ENCODE assay signal across 8 cellular contexts in the genomic region with DNA sequence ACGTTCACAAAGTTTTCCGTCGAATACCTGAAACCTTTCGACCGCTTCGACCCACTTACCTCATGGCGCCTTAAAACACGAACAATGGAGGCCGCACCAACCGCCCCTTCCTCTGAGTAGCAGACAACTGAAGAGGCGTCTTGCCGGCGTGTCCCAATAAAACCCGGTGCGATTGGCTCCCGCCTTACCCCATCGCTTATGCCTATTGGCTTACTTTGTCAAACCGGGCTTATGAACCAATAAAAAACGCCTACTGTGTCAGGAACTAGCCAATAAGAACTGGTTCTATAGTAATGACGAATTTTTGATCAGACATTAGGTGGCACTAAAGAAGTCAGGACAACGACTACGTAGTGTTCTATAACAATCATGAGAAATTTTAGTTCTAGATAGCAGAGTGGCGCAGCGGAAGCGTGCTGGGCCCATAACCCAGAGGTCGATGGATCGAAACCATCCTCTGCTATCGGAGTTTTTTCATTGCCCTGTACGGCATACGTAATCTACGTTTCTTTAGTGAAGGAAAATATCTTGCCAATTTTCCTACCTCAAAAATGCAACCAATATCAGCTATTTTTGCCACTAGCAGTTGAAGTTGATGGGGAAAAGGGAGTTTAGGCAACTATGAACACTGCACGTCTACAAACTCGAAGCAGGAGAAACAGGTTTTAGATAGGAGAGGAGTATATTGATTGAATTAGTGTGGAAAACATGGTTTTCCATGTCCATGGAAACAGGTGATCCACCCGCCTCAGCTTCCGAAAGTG. TPM values are rescaled to one million over a fixed set of nuclear protein-coding genes. Genes with fewer than 3 reads are reported as not detected.
DNase-seq lines count a peak whose midpoint lies in the region; ATAC-seq and TF ChIP-seq lines count a peak whose summit lies in the region.

A gene (minus strand): TSS at position 135 of the 764 bp plus-strand sequence. CDS start 71 bp downstream, at position 64.

- WGBS in lower leg skin, 2 donors, result 1% methylated on average over 35 of the region's 35 CpGs

- peak in 1 of 2 donors; percentile 78 for TF ChIP-seq POLR2A in lower leg skin (IDR thresholded peaks at IDR 0.05)

- H3K9me3 ChIP-seq in CD4-positive, alpha-beta T cell (ENCODE audit: control insufficient read depth, low read length), result no peaks in the 10 kb centered on the region

- DNase-seq in CD4-positive, alpha-beta T cell, result peak; percentile 94 to 99 (median 96)
- DNase-seq in NCI-H774 (lab: John Stamatoyannopoulos, UW) (peak; percentile 99), ecto neural progenitor cell (ENCODE audit: low spot score) (peak; percentile 98), lower leg skin (ENCODE audit: low spot score in 2 of 2) (peak; percentile 98 to 100)
- peak; percentile 96 to 98 for DNase-seq in activated CD4-positive, alpha-beta T cell treated with anti-CD3 and anti-CD28 coated beads, Interleukin-2, amount 50 U/mL, for 48 hours
- DNase-seq in stimulated activated CD4-positive, alpha-beta T cell treated with anti-CD3 and anti-CD28 coated beads, Interleukin-4, amount 100 ng/mL, for 48 hours (ENCODE audit: low read depth in 2 of 2), result peak; percentile 93 to 95

- H3K27me3 Mint-ChIP-seq in CD4-positive, alpha-beta T cell, result no peaks in the 10 kb centered on the region

- H3K27me3 ChIP-seq in CD4-positive, alpha-beta T cell (ENCODE audit: control insufficient read depth, insufficient read depth, low read length), result no peaks in the 10 kb centered on the region

- no peak within 1 kb of the TSS for H3K27ac Mint-ChIP-seq in CD4-positive, alpha-beta T cell

- H3K36me3 Mint-ChIP-seq in CD4-positive, alpha-beta T cell (ENCODE audit: low read depth), result peaks cover 26% of the 10 kb centered on the region

- POLR2A ChIA-PET in CD4-positive, alpha-beta T cell (lab: Charles Lee), result interaction anchor here (0.8 to 2.9 kb wide), 15 partner anchors 12 to 324 kb away, joined by 3 to 35 read pairs (median 4); a partner anchor contains a TSS

- intact Hi-C loops in CD4-positive, alpha-beta T cell (cut with DNase I, micrococcal nuclease), result loop anchor here (1.0 to 10.0 kb wide), 7 partner anchors 13 to 321 kb away; a partner anchor contains a TSS
- intact Hi-C loops in lower leg skin (cut with DNase I; ENCODE audit: low total_unique reads), result no loop called here

- peak within 1 kb of the TSS; percentile 69 for H3K4me3 ChIP-seq in lower leg skin (ENCODE audit: low read depth, poor library complexity, severe bottlenecking)

- ATAC-seq in CD4-positive, alpha-beta T cell (ENCODE audit: poor library complexity), result peak; percentile 87
- ATAC-seq in GM19397 (IDR thresholded peaks at IDR 0.05; ENCODE audit: unreplicated experiment) (peak; percentile 90), HG03571 (IDR thresholded peaks at IDR 0.05; ENCODE audit: unreplicated experiment) (peak; percentile 89)

- no peak within 1 kb of the TSS for H3K4me3 Mint-ChIP-seq in CD4-positive, alpha-beta T cell

- CTCF ChIA-PET in CD4-positive, alpha-beta T cell (lab: Charles Lee), result interaction anchor here (0.5 to 1.5 kb wide), 7 partner anchors 9 to 298 kb away, joined by 3 to 4 read pairs (median 3); a partner anchor contains a TSS

- peaks cover 25% of the 10 kb centered on the region for H3K4me1 Mint-ChIP-seq in CD4-positive, alpha-beta T cell (ENCODE audit: low read depth)

- peak; percentile 28 for TF ChIP-seq CTCF in CD4-positive, alpha-beta T cell (IDR thresholded peaks at IDR 0.05)
- TF ChIP-seq CTCF in lower leg skin (IDR thresholded peaks at IDR 0.05), result no peak

- H3K9me3 Mint-ChIP-seq in CD4-positive, alpha-beta T cell, result no peaks in the 10 kb centered on the region

- peak within 1 kb of the TSS; percentile 89 for H3K27ac ChIP-seq in CD4-positive, alpha-beta T cell (ENCODE audit: low read depth, low read length)

RNA-seq across cellular contexts. Expression of the gene that starts here (rescaled TPM):
- total RNA-seq in CD4-positive, alpha-beta T cell, result 100 to 1,000 TPM; 140 to 147 TPM
- total RNA-seq in lower leg skin, result 100 to 1,000 TPM in 2 of 4 donors, 10 to 100 TPM in 2; 80.4 to 118 (median 105) TPM

Comparison
In these comparisons a context has a peak if more than half of its experiments do, and no peak if none do; other contexts are left out.
1. Peak in every context shown above with its lines: DNase-seq, ATAC-seq, H3K4me3 ChIP-seq and H3K27ac ChIP-seq.